In genomic region chr7:31748084-31748483, GRCh38 we compare ENCODE assay signal across 23 cellular contexts.
"Had no signal": no experiment of that assay in that cellular context is flagged by ENCODE, and none has a peak within 500 bp of the region (broad histone marks: within the 10 kb centered on the region; RNA-seq: fewer than 3 reads in every experiment).

No MANE protein-coding gene starts in this region.

- DNase-seq: activated B cell treated with CpG ODN at 0.5 μM for 24 hours; activated CD4-positive, alpha-beta T cell treated with anti-CD3 and anti-CD28 coated beads for 1 hour; activated CD4-positive, alpha-beta T cell treated with anti-CD3 and anti-CD28 coated beads, Interleukin-2, amount 10 ng/mL, durations not matched to agents 24 days and 14 days; activated CD4-positive, alpha-beta T cell treated with anti-CD3 and anti-CD28 coated beads, Interleukin-2, amount 50 U/mL, for 48 hours; activated CD8-positive, alpha-beta memory T cell treated with anti-CD3 and anti-CD28 coated beads, Interleukin-2, amount 10 ng/mL, durations not matched to agents 7 days and 5 days; activated effector memory CD4-positive, alpha-beta T cell treated with anti-CD3 and anti-CD28 coated beads, Interleukin-2, amount 50 U/mL, for 16 hours; activated naive CD4-positive, alpha-beta T cell treated with anti-CD3 and anti-CD28 coated beads for 36 hours; activated T-cell treated with anti-CD3 and anti-CD28 coated beads, Interleukin-2, amount 50 U/mL, for 4 hours; anterior cingulate cortex; central memory CD4-positive, alpha-beta T cell; KG1; NCI-H1092; NCI-H1417; NCI-H1694; NCI-H2029 treated with DMSO at 0.1 percent for 48 hours; NCI-H345; NCI-H510A; NCI-H526 treated with DMSO at 0.1 percent for 48 hours; NK-92 treated with Interleukin-12 subunit alpha and Interleukin-12 subunit beta, amount 100 ng/mL, for 24 hours; OCI-M1; SIG-M5; T-cell; T-helper 2 cell had no signal

- ATAC-seq: activated CD8-positive, alpha-beta memory T cell treated with anti-CD3 and anti-CD28 coated beads, Interleukin-2, amount 10 ng/mL, durations not matched to agents 7 days and 5 days; activated T-cell treated with anti-CD3 and anti-CD28 coated beads, Interleukin-2, amount 50 U/mL, for 4 hours; T-cell had no signal
